Comparison of ENCODE assay signal across 8 cellular contexts in genomic region chr17:31494259-31495048, GRCh38.
DNase-seq lines count a peak whose midpoint lies in the region; ATAC-seq and TF ChIP-seq lines count a peak whose summit lies in the region.

No MANE protein-coding gene starts in this region.

- no peak overlapping the region for H3K4me3 ChIP-seq in esophagus (ENCODE audit: low read depth in 1 of 2, low read length in 2 of 2)
- H3K4me3 ChIP-seq in stomach: no peak overlapping the region
- no peak overlapping the region for H3K4me3 ChIP-seq in H7 (ENCODE audit: insufficient read depth, low read depth, low read length)

- H3K4me1 ChIP-seq in esophagus (ENCODE audit: control insufficient read depth in 2 of 2, insufficient read depth in 2 of 2, low read length in 1 of 2) (peaks cover 6 to 38% of the 10 kb centered on the region in 2 donors), stomach (peaks cover 65 to 100% (median 87%) of the 10 kb centered on the region in 4 donors)

- no peak for TF ChIP-seq POLR2A in stomach (IDR thresholded peaks at IDR 0.05)

- no peak for TF ChIP-seq CTCF in stomach (IDR thresholded peaks at IDR 0.05)

- H3K36me3 ChIP-seq in esophagus (ENCODE audit: control insufficient read depth in 2 of 2, insufficient read depth in 2 of 2, low read length in 1 of 2): no peaks in the 10 kb centered on the region
- no peaks in the 10 kb centered on the region for H3K36me3 ChIP-seq in stomach
- H3K36me3 ChIP-seq in H7 (replicated peaks; ENCODE audit: control insufficient read depth, insufficient read depth, low read length): no peaks in the 10 kb centered on the region

- H3K27ac ChIP-seq in esophagus (ENCODE audit: low read depth in 2 of 2, low read length in 1 of 2) (peak overlapping the region; percentile 90 to 91), stomach (peak overlapping the region; percentile 67 to 93 (median 84))

- H3K9me3 ChIP-seq in esophagus (ENCODE audit: control insufficient read depth in 2 of 2, insufficient read depth in 1 of 2, low read depth in 1 of 2, low read length in 1 of 2) (no peaks in the 10 kb centered on the region), stomach (no peaks in the 10 kb centered on the region)

- peak; percentile 56 for DNase-seq in NCI-H2029 treated with DMSO at 0.1 percent for 48 hours (lab: John Stamatoyannopoulos, UW)
- no peak for DNase-seq in NCI-H2029 (lab: John Stamatoyannopoulos, UW)
- DNase-seq in stomach: peak; percentile 44
- DNase-seq in H7: no peak
- DNase-seq in NCI-H748 (lab: John Stamatoyannopoulos, UW; ENCODE audit: unreplicated experiment): no peak

- 54 to 61% methylated on average over 12 of the region's 12 CpGs for WGBS in esophagus, 2 donors
- WGBS in stomach, 5 donors: 45 to 63% (median 52%) methylated on average over 11 to 12 of the region's 12 CpGs

- no peak for TF ChIP-seq EP300 in stomach (IDR thresholded peaks at IDR 0.05)

- ATAC-seq in HG03439 (IDR thresholded peaks at IDR 0.05; ENCODE audit: unreplicated experiment): peak; percentile 51
- ATAC-seq in activated CD4-positive, CD25-positive, alpha-beta regulatory T cell treated with anti-CD3 and anti-CD28 coated beads, Interleukin-2, amount 50 U/mL, for 24 hours: peak; percentile 84 to 87

- intact Hi-C loops in stomach (cut with DNase I; ENCODE audit: low total_unique reads): no loop called here

- H3K27me3 ChIP-seq in esophagus (ENCODE audit: control insufficient read depth in 1 of 2, insufficient read depth in 2 of 2, low read length in 2 of 2) (no peaks in the 10 kb centered on the region), stomach (no peaks in the 10 kb centered on the region), H7 (ENCODE audit: control insufficient read depth, insufficient read depth, low read length) (no peaks in the 10 kb centered on the region; the same call in 1 of the 2 replicates)

Comparison
In these comparisons a context has a peak if more than half of its experiments do, and no peak if none do; other contexts are left out.
1. DNase-seq: peak in NCI-H2029 treated with DMSO at 0.1 percent for 48 hours (single experiment) and stomach (single experiment); none in NCI-H2029 (single experiment), H7 (single experiment) and NCI-H748 (single experiment).